In the genomic region with DNA sequence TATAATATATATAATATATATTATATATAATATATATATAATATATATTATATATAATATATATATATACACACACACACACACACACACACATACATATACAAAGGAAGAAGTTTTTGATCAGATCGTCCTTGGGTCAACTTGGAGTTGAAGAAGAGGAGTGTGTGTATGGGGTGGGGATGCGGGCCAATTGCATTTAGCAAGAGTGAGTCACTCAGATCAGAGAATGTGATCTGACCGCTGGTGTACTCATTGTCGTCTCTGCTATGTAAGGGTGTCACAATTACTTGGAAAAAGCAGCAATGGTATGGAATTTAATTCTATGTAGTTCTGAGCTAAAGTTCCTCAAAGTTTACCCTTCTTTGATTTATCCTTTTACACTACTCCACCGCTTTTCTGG, we compare ENCODE assay signal across 17 cellular contexts. TPM values are rescaled to one million over a fixed set of nuclear protein-coding genes. Genes with fewer than 3 reads are reported as not detected.
DNase-seq lines count a peak whose midpoint lies in the region; FAIRE-seq and TF ChIP-seq lines count a peak whose summit lies in the region.
"Had no signal": no experiment of that assay in that cellular context is flagged by ENCODE, and none has a peak within 500 bp of the region (broad histone marks: within the 10 kb centered on the region; RNA-seq: fewer than 3 reads in every experiment).

No MANE protein-coding gene starts in this region.

- H4K20me1 ChIP-seq in H1 (replicated peaks in 1 of 2; ENCODE audit: control insufficient read depth in 1 of 2, insufficient read depth in 2 of 2, low read length in 2 of 2) (no peaks in the 10 kb centered on the region), osteoblast (ENCODE audit: insufficient read depth, low read length) (no peaks in the 10 kb centered on the region), Karpas-422 (ENCODE audit: insufficient read depth, low read depth, low read length) (no peaks in the 10 kb centered on the region)

- no peak overlapping the region for H4K91ac ChIP-seq in H1 (replicated peaks; ENCODE audit: insufficient read length, low read length)

- H3K27ac ChIP-seq in H1 (ENCODE audit: low read depth, low read length): no peak overlapping the region
- peak overlapping the region; percentile 83 for H3K27ac ChIP-seq in osteoblast (ENCODE audit: low read depth, low read length)
- H3K27ac ChIP-seq in Karpas-422 (ENCODE audit: low read length): no peak overlapping the region
- H3K27ac ChIP-seq: ascending aorta had no signal

- no peaks in the 10 kb centered on the region for H3K36me3 ChIP-seq in BJ (ENCODE audit: control insufficient read depth, insufficient read depth, low read length)
- H3K36me3 ChIP-seq in H1 (ENCODE audit: control insufficient read depth in 2 of 4, insufficient read depth in 4 of 4, low read length in 3 of 4): no peaks in the 10 kb centered on the region
- H3K36me3 ChIP-seq in osteoblast (ENCODE audit: insufficient read depth, low read length): no peaks in the 10 kb centered on the region
- H3K36me3 ChIP-seq in Karpas-422 (ENCODE audit: insufficient read depth, low read length): no peaks in the 10 kb centered on the region
- H3K36me3 ChIP-seq: ascending aorta had no signal

- H3K9me3 ChIP-seq in H1 (ENCODE audit: insufficient read depth in 2 of 2, low read depth in 1 of 2, low read length in 1 of 2) (no peaks in the 10 kb centered on the region), osteoblast (ENCODE audit: low read depth, low read length) (no peaks in the 10 kb centered on the region), Karpas-422 (ENCODE audit: low read length) (no peaks in the 10 kb centered on the region)
- H3K9me3 ChIP-seq: ascending aorta had no signal

- no peak overlapping the region for H2BK20ac ChIP-seq in H1 (ENCODE audit: low read length)

- H2BK120ac ChIP-seq in H1 (replicated peaks; ENCODE audit: low read depth, low read length): no peak overlapping the region

- H3K23me2 ChIP-seq in H1 (ENCODE audit: low read depth, low read length): peaks cover 4% of the 10 kb centered on the region

- TF ChIP-seq EP300 in H1 (IDR thresholded peaks at IDR 0.05; ENCODE audit: borderline replicate concordance in 1 of 2, low read depth in 2 of 2, low read length in 2 of 2): no peak

- no peak overlapping the region for H4K5ac ChIP-seq in H1 (ENCODE audit: insufficient read length, low read depth, low read length)

- TF ChIP-seq POLR2A in H1 (IDR thresholded peaks at IDR 0.05; ENCODE audit: control extremely low read depth in 1 of 2, low read depth in 2 of 2, low read length in 2 of 2): no peak

- DNase-seq in BJ (ENCODE audit: low read depth) (peak; percentile 40), OCI-M1 (lab: John Stamatoyannopoulos, UW) (peak; percentile 54), H1 (ENCODE audit: low read depth in 1 of 2, low spot score in 2 of 2) (no peak), osteoblast (ENCODE audit: insufficient read length, low spot score, missing footprints) (peak; percentile 74), C1 segment of cervical spinal cord (lab: John Stamatoyannopoulos, UW) (no peak), Karpas-422 (no peak)
- no peak for DNase-seq in activated CD8-positive, alpha-beta memory T cell treated with anti-CD3 and anti-CD28 coated beads, Interleukin-2, amount 50 U/mL, for 4 hours
- no peak for DNase-seq in activated CD4-positive, CD25-positive, alpha-beta regulatory T cell (lab: John Stamatoyannopoulos, UW)
- DNase-seq: activated B cell treated with CpG ODN at 0.5 μM for 24 hours; CD4-positive, CD25-positive, alpha-beta regulatory T cell; endodermal cell; midbrain; NCI-H187; NCI-H774; posterior cingulate gyrus; stimulated activated CD4-positive, alpha-beta T cell treated with anti-CD3 and anti-CD28 coated beads, Interleukin-1b, Interleukin-23, amount 100 ng/mL, for 48 hours had no signal

- no peaks in the 10 kb centered on the region for H3K79me1 ChIP-seq in H1 (ENCODE audit: low read depth, low read length)

- no peak overlapping the region for H2BK15ac ChIP-seq in H1 (ENCODE audit: low read length)

- no peak overlapping the region for H3K14ac ChIP-seq in H1 (ENCODE audit: insufficient read length)

- TF ChIP-seq CTCF in BJ (IDR thresholded peaks at IDR 0.05; ENCODE audit: insufficient read depth, low read depth, low read length): no peak
- TF ChIP-seq CTCF in H1 (IDR thresholded peaks at IDR 0.05; ENCODE audit: control extremely low read depth in 1 of 3, insufficient read depth in 1 of 3, low read depth in 1 of 3, low read length in 3 of 3): no peak
- no peak for TF ChIP-seq CTCF in osteoblast (IDR thresholded peaks at IDR 0.05; ENCODE audit: extremely low read depth, low read depth, low read length)

- H3K9me2 ChIP-seq in Karpas-422 (replicated peaks; ENCODE audit: insufficient read depth, low read length): no peaks in the 10 kb centered on the region

- peaks cover 0 to 4% (median 0%) of the 10 kb centered on the region in 4 experiments; a peak in 1 of 7 replicates for H3K4me1 ChIP-seq in H1 (replicated peaks in 1 of 4; ENCODE audit: control insufficient read depth in 3 of 4, insufficient read depth in 4 of 4, low read length in 3 of 4)
- H3K4me1 ChIP-seq in osteoblast (ENCODE audit: insufficient read depth, low read length): peaks cover 53% of the 10 kb centered on the region
- H3K4me1 ChIP-seq in Karpas-422 (ENCODE audit: low read length): no peaks in the 10 kb centered on the region
- H3K4me1 ChIP-seq: ascending aorta had no signal

- FAIRE-seq in H1 (lab: Jason Lieb, UNC): no peak

- H3K9ac ChIP-seq in H1 (replicated peaks in 1 of 4; ENCODE audit: extremely low read depth in 1 of 4, low read depth in 3 of 4, low read length in 3 of 4) (no peak overlapping the region), Karpas-422 (ENCODE audit: low read length) (no peak overlapping the region)

- no peak overlapping the region for H2BK12ac ChIP-seq in H1 (ENCODE audit: low read depth, low read length)

- no peaks in the 10 kb centered on the region for H3K27me3 ChIP-seq in BJ (ENCODE audit: control insufficient read depth, insufficient read depth, low read length)
- H3K27me3 ChIP-seq in H1 (replicated peaks in 1 of 4; ENCODE audit: control insufficient read depth in 3 of 4, extremely low read depth in 1 of 4, insufficient read depth in 3 of 4, low read length in 3 of 4): no peaks in the 10 kb centered on the region
- H3K27me3 ChIP-seq in osteoblast (ENCODE audit: insufficient read depth, low read length): no peaks in the 10 kb centered on the region
- H3K27me3 ChIP-seq in Karpas-422 (ENCODE audit: low read length): no peaks in the 10 kb centered on the region
- H3K27me3 ChIP-seq: ascending aorta had no signal

- no peak overlapping the region for H2BK5ac ChIP-seq in H1 (ENCODE audit: low read depth, low read length)

- POLR2A ChIA-PET in BJ (lab: Charles Lee): no interaction called here
- POLR2A ChIA-PET in H1 (lab: Charles Lee; ENCODE audit: partially characterized antibody): no interaction called here

- CTCF ChIA-PET in BJ (lab: Yijun Ruan, JAX): no interaction called here
- CTCF ChIA-PET in H1 (lab: Charles Lee; ENCODE audit: partially characterized antibody): interaction anchor here (1.0 to 1.6 kb wide), 2 partner anchors 22 to 87 kb away, joined by 3 to 4 read pairs; no protein-coding TSS in a partner anchor

- H2AFZ ChIP-seq in H1 (ENCODE audit: low read length) (no peak overlapping the region), osteoblast (ENCODE audit: low read length) (no peak overlapping the region), Karpas-422 (ENCODE audit: low read length) (no peak overlapping the region)

- WGBS in H1 (ENCODE audit: extremely low coverage in 1 of 2, insufficient coverage in 1 of 2, insufficient read length in 1 of 2, insufficient replicate concordance in 2 of 2, low coverage in 1 of 2, low lambda C conversion rate in 2 of 2, missing lambda C conversion rate in 1 of 2), 2 experiments: 85% methylated on average over 5 of the region's 5 CpGs; no CpG with 5 or more reads in 1 of the 2 experiments

- H3K4me2 ChIP-seq in H1 (ENCODE audit: insufficient read depth in 1 of 2, low read depth in 2 of 2, low read length in 2 of 2) (no peak overlapping the region), osteoblast (ENCODE audit: insufficient read depth, low read length) (peak overlapping the region; percentile 51), Karpas-422 (ENCODE audit: low read depth, low read length, poor library complexity, severe bottlenecking) (no peak overlapping the region)

- H3K4me3 ChIP-seq in BJ (ENCODE audit: low read depth, low read length) (no peak overlapping the region), H1 (ENCODE audit: extremely low read depth in 1 of 4, insufficient read depth in 2 of 4, low read depth in 3 of 4, low read length in 4 of 4) (no peak overlapping the region), osteoblast (ENCODE audit: insufficient read depth, low read length) (no peak overlapping the region), Karpas-422 (ENCODE audit: low read length) (no peak overlapping the region)
- H3K4me3 ChIP-seq: ascending aorta had no signal

- no peak overlapping the region for H3K4ac ChIP-seq in H1 (replicated peaks; ENCODE audit: insufficient read length, low read depth, low read length)

- H3K23ac ChIP-seq in H1 (ENCODE audit: insufficient read length): no peak overlapping the region

- H3K79me2 ChIP-seq in H1 (ENCODE audit: control insufficient read depth in 1 of 2, insufficient read depth in 2 of 2, low read length in 2 of 2) (no peaks in the 10 kb centered on the region), osteoblast (ENCODE audit: insufficient read depth, low read length) (peaks cover 2% of the 10 kb centered on the region), Karpas-422 (ENCODE audit: low read length) (no peaks in the 10 kb centered on the region)

- no peak for TF ChIP-seq RAD21 in H1 (IDR thresholded peaks at IDR 0.05 in 1 of 2, conservative IDR thresholded peaks at IDR 0.05 in 1 of 2; ENCODE audit: low read depth in 2 of 2, low read length in 2 of 2)

- no peak overlapping the region for H2AK5ac ChIP-seq in H1 (ENCODE audit: low read depth, low read length)

- no peak overlapping the region for H4K8ac ChIP-seq in H1 (ENCODE audit: extremely low read depth, insufficient read depth, low read length)

- H3K56ac ChIP-seq in H1 (replicated peaks; ENCODE audit: insufficient read length, low read depth, low read length): no peak overlapping the region

- no peak overlapping the region for H3K18ac ChIP-seq in H1 (ENCODE audit: extremely low read depth, low read length)

RNA-seq across cellular contexts. Expression of gene VGLL3, which starts 4.6 kb away (rescaled TPM):
- polyA plus RNA-seq in BJ (2011; rRNA removed): 59.3 and 98.8 TPM in 2 replicates
- polyA minus RNA-seq in BJ (2011; rRNA and poly(A)+ RNA removed): 124 and 226 TPM in 2 replicates
- total RNA-seq in H1 (2021; fragmentation: NEBNext Ultra II Directional; extraction: Animal tissue kit (Norgen Biotek cat#: 25700)): 13.4 and 21.6 TPM in 2 replicates
- 21.6 and 24.2 TPM in 2 replicates for polyA plus RNA-seq in H1 (2011; rRNA removed)
- 6.0 TPM for polyA plus RNA-seq in H1 (2011; cell fraction: cytosol; rRNA removed)
- polyA plus RNA-seq in H1 (2011; cell fraction: nucleus; rRNA removed): 17.2 TPM
- 5.3 to 10.0 TPM (median 7.6 TPM) in 4 replicates for polyA plus RNA-seq in H1 (2012, experiment 1 of 2)
- 0.24 TPM for polyA plus RNA-seq in H1 (2012, experiment 2 of 2)
- 7.6 TPM for polyA plus RNA-seq in H1 (2013, experiment 1 of 2)
- 6.5 TPM for polyA plus RNA-seq in H1 (2013, experiment 2 of 2)
- 44.5 and 69.7 TPM in 2 replicates for polyA minus RNA-seq in H1 (2011; rRNA and poly(A)+ RNA removed)
- polyA minus RNA-seq in H1 (2011; cell fraction: cytosol; rRNA and poly(A)+ RNA removed): 3.0 TPM
- polyA minus RNA-seq in H1 (2011; cell fraction: nucleus; rRNA and poly(A)+ RNA removed): 18.2 TPM
- total RNA-seq in osteoblast: 198 and 242 TPM in 2 replicates
- not detected in 2 replicates for total RNA-seq in Karpas-422 (2014; rRNA removed; shearing (Covaris generic); ENCODE audit: low replicate concordance)
- total RNA-seq: activated B cell treated with CpG ODN at 0.5 μM for 24 hours had no signal
- polyA plus RNA-seq: CD4-positive, CD25-positive, alpha-beta regulatory T cell had no signal

Comparison
In these comparisons a context has a peak if more than half of its experiments do, and no peak if none do; other contexts are left out.
1. DNase-seq: peak in BJ (single experiment), OCI-M1 (single experiment) and osteoblast (single experiment); none in H1 (0 of 2), activated CD8-positive, alpha-beta memory T cell treated with anti-CD3 and anti-CD28 coated beads, Interleukin-2, amount 50 U/mL, for 4 hours (single experiment), C1 segment of cervical spinal cord (0 of 14), Karpas-422 (single experiment) and activated CD4-positive, CD25-positive, alpha-beta regulatory T cell (0 of 4).